Comparison of ENCODE assay signal across 10 cellular contexts in genomic region chr10:79159141-79159619, GRCh38.
DNase-seq lines count a peak whose midpoint lies in the region; ATAC-seq and TF ChIP-seq lines count a peak whose summit lies in the region.
"Had no signal": no experiment of that assay in that cellular context is flagged by ENCODE, and none has a peak within 500 bp of the region (broad histone marks: within the 10 kb centered on the region; RNA-seq: fewer than 3 reads in every experiment).

No MANE protein-coding gene starts in this region.

- H3K9ac ChIP-seq in HUES48 (ENCODE audit: low read depth, low read length) = 0 out of 2 replicates have a peak overlapping the region, but pooled peaks have one; percentile 45

- no peaks in the 10 kb centered on the region for H3K27me3 Mint-ChIP-seq in activated T-cell treated with anti-CD3 and anti-CD28 coated beads, Interleukin-2, amount 50 U/mL, for 72 hours (ENCODE audit: low read depth)

- DNase-seq in coronary artery (ENCODE audit: low spot score) (no peak), lower lobe of right lung (no peak), testis (peak; percentile 47), NCI-H1436 (lab: John Stamatoyannopoulos, UW) (no peak), G401 (ENCODE audit: low spot score) (no peak)
- DNase-seq in activated T-cell treated with anti-CD3 and anti-CD28 coated beads, Interleukin-2, amount 50 U/mL, for 72 hours = no peak
- DNase-seq: SIG-M5; stimulated activated CD4-positive, alpha-beta T cell treated with anti-CD3 and anti-CD28 coated beads, Interleukin-4, amount 100 ng/mL, for 1 hour had no signal

- in situ Hi-C loops in G401 (cut with HindIII; ENCODE audit: low sequenced_read_pairs) = no loop called here

- no peaks in the 10 kb centered on the region; the same call in 1 of the 2 replicates for H3K36me3 ChIP-seq in HUES48 (ENCODE audit: control insufficient read depth, insufficient read depth, low read length)
- H3K36me3 ChIP-seq in lower lobe of right lung = peaks cover 21% of the 10 kb centered on the region
- H3K36me3 ChIP-seq in testis (ENCODE audit: low read depth, missing control alignments) = no peaks in the 10 kb centered on the region

- H3K27ac ChIP-seq in HUES48 (ENCODE audit: low read depth, low read length) (peak overlapping the region; percentile 87), coronary artery (peak overlapping the region; percentile 72 to 91), lower lobe of right lung (peak overlapping the region; percentile 76), testis (peak overlapping the region; percentile 24 to 53)

- H3K9me3 ChIP-seq in HUES48 (ENCODE audit: control insufficient read depth, insufficient read depth, low read length) (no peaks in the 10 kb centered on the region), lower lobe of right lung (no peaks in the 10 kb centered on the region), testis (no peaks in the 10 kb centered on the region)

- TF ChIP-seq POLR2A in testis (IDR thresholded peaks at IDR 0.05) = no peak

- H3K4me3 ChIP-seq in HUES48 (ENCODE audit: low read depth, low read length) (no peak overlapping the region), coronary artery (peak overlapping the region; percentile 26), lower lobe of right lung (no peak overlapping the region), testis (no peak overlapping the region)

- 43 to 53% methylated on average over 17 of the region's 17 CpGs for WGBS in testis, 2 donors

- no peak overlapping the region for H3K27ac Mint-ChIP-seq in activated T-cell treated with anti-CD3 and anti-CD28 coated beads, Interleukin-2, amount 50 U/mL, for 72 hours

- no peak for TF ChIP-seq CTCF in coronary artery (IDR thresholded peaks at IDR 0.05)
- no peak for TF ChIP-seq CTCF in lower lobe of right lung (IDR thresholded peaks at IDR 0.05)
- no peak for TF ChIP-seq CTCF in testis (IDR thresholded peaks at IDR 0.05)

- H3K4me3 Mint-ChIP-seq in activated T-cell treated with anti-CD3 and anti-CD28 coated beads, Interleukin-2, amount 50 U/mL, for 72 hours = no peak overlapping the region

- H3K4me1 Mint-ChIP-seq in activated T-cell treated with anti-CD3 and anti-CD28 coated beads, Interleukin-2, amount 50 U/mL, for 72 hours (ENCODE audit: low read depth) = no peaks in the 10 kb centered on the region

- no peaks in the 10 kb centered on the region for H3K36me3 Mint-ChIP-seq in activated T-cell treated with anti-CD3 and anti-CD28 coated beads, Interleukin-2, amount 50 U/mL, for 72 hours (ENCODE audit: insufficient read depth in 2 of 2)

- peaks cover 42% of the 10 kb centered on the region for H3K4me1 ChIP-seq in HUES48 (ENCODE audit: control insufficient read depth, insufficient read depth, low read length)
- H3K4me1 ChIP-seq in lower lobe of right lung = peaks cover 92% of the 10 kb centered on the region
- H3K4me1 ChIP-seq in testis = peaks cover 55% of the 10 kb centered on the region

- H3K9me3 Mint-ChIP-seq in activated T-cell treated with anti-CD3 and anti-CD28 coated beads, Interleukin-2, amount 50 U/mL, for 72 hours = no peaks in the 10 kb centered on the region

- ATAC-seq in lower lobe of right lung (no peak), GM19324 (IDR thresholded peaks at IDR 0.05; ENCODE audit: low FRiP score, unreplicated experiment) (no peak)
- ATAC-seq in activated T-cell treated with anti-CD3 and anti-CD28 coated beads, Interleukin-2, amount 50 U/mL, for 72 hours (replicated peaks in 1 of 2) = no peak

- H3K27me3 ChIP-seq in HUES48 (ENCODE audit: control insufficient read depth, insufficient read depth, low read length) = no peaks in the 10 kb centered on the region
- no peaks in the 10 kb centered on the region for H3K27me3 ChIP-seq in lower lobe of right lung (ENCODE audit: low read depth)
- H3K27me3 ChIP-seq in testis = no peaks in the 10 kb centered on the region

- intact Hi-C loops in lower lobe of right lung (cut with DNase I) = no loop called here
- intact Hi-C loops in testis (cut with DNase I; ENCODE audit: low total_unique reads) = no loop called here
